Comparison of ENCODE assay signal across 29 cellular contexts in the genomic region with DNA sequence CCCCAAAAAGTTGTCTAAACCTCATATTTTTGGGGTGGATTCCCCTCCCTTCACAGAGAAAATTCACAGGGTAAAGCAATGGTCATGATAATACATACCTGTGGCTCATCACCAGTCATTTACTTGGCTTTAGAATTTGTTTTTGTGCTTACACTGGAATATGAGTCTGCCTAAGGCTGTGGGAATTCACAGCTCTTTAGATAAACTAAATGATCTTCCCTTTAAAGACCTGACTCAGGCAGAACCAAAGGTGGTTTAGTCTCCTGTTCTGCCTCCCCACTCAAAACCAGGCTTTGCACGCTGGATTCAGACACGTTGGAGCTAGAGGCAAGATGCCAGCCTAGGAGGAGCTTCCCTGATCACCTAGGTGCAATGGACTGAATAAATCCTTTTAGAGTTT. TPM values are rescaled to one million over a fixed set of nuclear protein-coding genes. Genes with fewer than 3 reads are reported as not detected.
"Had no signal": no experiment of that assay in that cellular context is flagged by ENCODE, and none has a peak within 500 bp of the region (broad histone marks: within the 10 kb centered on the region; RNA-seq: fewer than 3 reads in every experiment).

No MANE protein-coding gene starts in this region.

- H3K36me3 ChIP-seq: MG63, Peyer's patch, SJSA1 had no signal

- H3K4me2 ChIP-seq: KMS-11 had no signal

- H3K27ac ChIP-seq: KMS-11, Peyer's patch, SJSA1, VCaP had no signal

- H3K9me3 ChIP-seq: MG63, Peyer's patch, SJSA1 had no signal

- H3K27me3 ChIP-seq: MG63, Peyer's patch, SJSA1 had no signal

- ATAC-seq: activated CD4-positive, alpha-beta T cell treated with anti-CD3 and anti-CD28 coated beads for 36 hours; activated CD8-positive, alpha-beta T cell treated with anti-CD3 and anti-CD28 coated beads for 36 hours; activated T-cell treated with anti-CD3 and anti-CD28 coated beads, Interleukin-2, amount 50 U/mL, for 72 hours; SK-N-SH treated with all-trans-retinoic acid at 6 μM for 48 hours had no signal

- H3K4me3 ChIP-seq: MG63, Peyer's patch, SJSA1 had no signal

- H3K4me1 ChIP-seq: Peyer's patch had no signal

- DNase-seq: activated CD4-positive, alpha-beta T cell treated with anti-CD3 and anti-CD28 coated beads for 36 hours; activated CD4-positive, alpha-beta T cell treated with anti-CD3 and anti-CD28 coated beads, Interleukin-2, amount 50 U/mL, for 1 hour; activated CD8-positive, alpha-beta memory T cell treated with anti-CD3 and anti-CD28 coated beads, Interleukin-2, amount 50 U/mL, for 4 hours; activated CD8-positive, alpha-beta T cell treated with anti-CD3 and anti-CD28 coated beads for 36 hours; activated gamma-delta T cell treated with Interleukin-2 at 50 U/mL for 16 hours; activated naive CD4-positive, alpha-beta T cell treated with anti-CD3 and anti-CD28 coated beads, Interleukin-2, amount 10 ng/mL, durations not matched to agents 7 days and 5 days; activated naive CD8-positive, alpha-beta T cell treated with anti-CD3 and anti-CD28 coated beads for 36 hours; activated T-cell treated with anti-CD3 and anti-CD28 coated beads, Interleukin-2, amount 50 U/mL, for 72 hours; aorta; central memory CD4-positive, alpha-beta T cell; MG63; MV-4-11; NCI-H1092 treated with DMSO at 0.1 percent for 48 hours; NCI-H1417 treated with DMSO at 0.1 percent for 48 hours; NCI-H1694; NCI-H2029; NCI-H2107; NCI-H510A treated with DMSO at 0.1 percent for 48 hours; NCI-H748 treated with DMSO at 0.1 percent for 48 hours; OCI-M1; Peyer's patch; SHP77; SW 1271 had no signal

RNA-seq across cellular contexts. Expression of a gene that starts 40.3 kb away (rescaled TPM):
- total RNA-seq: activated CD4-positive, alpha-beta T cell treated with anti-CD3 and anti-CD28 coated beads for 36 hours; activated CD8-positive, alpha-beta T cell treated with anti-CD3 and anti-CD28 coated beads for 36 hours; activated naive CD8-positive, alpha-beta T cell treated with anti-CD3 and anti-CD28 coated beads for 36 hours; activated T-cell treated with anti-CD3 and anti-CD28 coated beads, Interleukin-2, amount 50 U/mL, for 72 hours; activated T-helper 2 cell treated with anti-CD3 and anti-CD28 coated beads, Interferon-gamma antibody, Interleukin-2, Interleukin-4, amounts not matched to agents 10 μg/mL and 5 μg/mL and 100 μg/mL, durations not matched to agents 14 hours and 24 hours and 36 hours; Peyer's patch had no signal
- polyA plus RNA-seq: aorta, IgD-negative memory B cell had no signal
